Comparison of ENCODE assay signal across 20 cellular contexts in the genomic region with DNA sequence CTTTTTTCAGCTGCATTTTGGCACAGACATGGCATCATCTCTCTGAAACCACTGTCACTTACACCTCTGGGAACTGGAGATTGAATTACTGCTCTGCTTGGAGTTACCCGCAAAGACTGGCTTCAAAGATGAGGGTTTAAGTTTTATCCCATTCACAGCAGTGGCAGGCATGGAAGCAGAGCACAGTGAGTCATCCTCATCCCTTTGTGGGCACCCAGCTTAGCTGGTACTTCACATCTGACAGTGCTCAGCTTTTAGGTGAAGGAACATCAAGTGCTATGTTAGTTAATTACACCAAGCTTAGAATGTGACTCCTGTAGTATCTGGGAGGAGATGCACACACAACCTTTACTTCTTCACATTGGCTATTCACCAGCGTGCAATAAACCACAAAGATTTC. TPM values are rescaled to one million over a fixed set of nuclear protein-coding genes. Genes with fewer than 3 reads are reported as not detected.
DNase-seq lines count a peak whose midpoint lies in the region; ATAC-seq and TF ChIP-seq lines count a peak whose summit lies in the region.
"Had no signal": no experiment of that assay in that cellular context is flagged by ENCODE, and none has a peak within 500 bp of the region (broad histone marks: within the 10 kb centered on the region; RNA-seq: fewer than 3 reads in every experiment).

No MANE protein-coding gene starts in this region.

- H3K27ac ChIP-seq in endodermal cell (ENCODE audit: low read depth, low read length) (no peak overlapping the region), gastroesophageal sphincter (no peak overlapping the region)
- H3K27ac ChIP-seq: neutrophil, VCaP had no signal

- H3K9me3 Mint-ChIP-seq in endodermal cell: no peaks in the 10 kb centered on the region
- H3K9me3 Mint-ChIP-seq: activated CD4-positive, alpha-beta memory T cell treated with anti-CD3 and anti-CD28 coated beads for 36 hours; activated T-cell treated with anti-CD3 and anti-CD28 coated beads, Interleukin-2, amount 50 U/mL, for 72 hours; T-cell had no signal

- no peak overlapping the region for H3K27ac Mint-ChIP-seq in endodermal cell
- H3K27ac Mint-ChIP-seq: activated CD4-positive, alpha-beta memory T cell treated with anti-CD3 and anti-CD28 coated beads for 36 hours; activated naive CD8-positive, alpha-beta T cell; activated T-cell treated with anti-CD3 and anti-CD28 coated beads, Interleukin-2, amount 50 U/mL, for 72 hours; T-cell had no signal

- no peaks in the 10 kb centered on the region for H3K27me3 Mint-ChIP-seq in endodermal cell (ENCODE audit: insufficient read depth)

- WGBS in endodermal cell (ENCODE audit: insufficient coverage in 1 of 2, insufficient read length in 1 of 2), 2 experiments: 87 to 97% methylated on average over 2 of the region's 2 CpGs
- WGBS in gastroesophageal sphincter (ENCODE audit: low coverage in 1 of 2), 2 donors: 84 to 100% methylated on average over 2 of the region's 2 CpGs

- H3K9me3 ChIP-seq in endodermal cell (ENCODE audit: control insufficient read depth, low read length) (no peaks in the 10 kb centered on the region), gastroesophageal sphincter (no peaks in the 10 kb centered on the region)
- H3K9me3 ChIP-seq: neutrophil, sigmoid colon had no signal

- DNase-seq in EH (ENCODE audit: low read depth): peak; percentile 37
- DNase-seq in NCI-H226: peak; percentile 29
- DNase-seq in endodermal cell: peak; percentile 48
- peak; percentile 3 for DNase-seq in occipital lobe (lab: John Stamatoyannopoulos, UW)
- DNase-seq in NCI-H2227 (lab: John Stamatoyannopoulos, UW; ENCODE audit: unreplicated experiment): no peak
- DNase-seq in putamen (ENCODE audit: low spot score): no peak
- DNase-seq: activated CD4-positive, alpha-beta memory T cell treated with anti-CD3 and anti-CD28 coated beads for 36 hours; activated T-cell treated with anti-CD3 and anti-CD28 coated beads, Interleukin-2, amount 50 U/mL, for 72 hours; left cardiac atrium; NCI-H1105; NCI-H2171; sigmoid colon; stimulated activated CD4-positive, alpha-beta T cell treated with anti-CD3 and anti-CD28 coated beads, Interleukin-1b, Interleukin-23, amount 100 ng/mL, for 48 hours; T-cell had no signal

- no peaks in the 10 kb centered on the region for H3K36me3 Mint-ChIP-seq in endodermal cell (ENCODE audit: low read depth)
- H3K36me3 Mint-ChIP-seq: activated CD4-positive, alpha-beta memory T cell treated with anti-CD3 and anti-CD28 coated beads for 36 hours; activated naive CD8-positive, alpha-beta T cell; T-cell had no signal

- no peak for TF ChIP-seq EP300 in gastroesophageal sphincter (IDR thresholded peaks at IDR 0.05)

- H3K4me3 ChIP-seq in endodermal cell (ENCODE audit: low read length) (no peak overlapping the region), gastroesophageal sphincter (no peak overlapping the region)
- H3K4me3 ChIP-seq: sigmoid colon had no signal

- peaks cover 16% of the 10 kb centered on the region for H3K4me1 Mint-ChIP-seq in endodermal cell
- H3K4me1 Mint-ChIP-seq: T-cell had no signal

- no peaks in the 10 kb centered on the region for H3K4me1 ChIP-seq in endodermal cell (ENCODE audit: control insufficient read depth, insufficient read depth, low read length)
- H3K4me1 ChIP-seq in gastroesophageal sphincter: no peaks in the 10 kb centered on the region

- H3K36me3 ChIP-seq in endodermal cell (ENCODE audit: control insufficient read depth, insufficient read depth, low read length): no peaks in the 10 kb centered on the region
- no peaks in the 10 kb centered on the region for H3K36me3 ChIP-seq in gastroesophageal sphincter
- H3K36me3 ChIP-seq: neutrophil, sigmoid colon had no signal

- no peak for TF ChIP-seq CTCF in endodermal cell (conservative IDR thresholded peaks at IDR 0.05)
- no peak for TF ChIP-seq CTCF in gastroesophageal sphincter (IDR thresholded peaks at IDR 0.05)

- no peak for TF ChIP-seq POLR2A in gastroesophageal sphincter (IDR thresholded peaks at IDR 0.05)

- H3K27me3 ChIP-seq in endodermal cell (ENCODE audit: control insufficient read depth, insufficient read depth, low read length, poor library complexity, severe bottlenecking) (no peaks in the 10 kb centered on the region), gastroesophageal sphincter (no peaks in the 10 kb centered on the region)
- H3K27me3 ChIP-seq: neutrophil, sigmoid colon had no signal

- H3K9ac ChIP-seq in endodermal cell (ENCODE audit: extremely low read depth, low read length, poor library complexity, severe bottlenecking): no peak overlapping the region

- no peak overlapping the region for H3K4me3 Mint-ChIP-seq in endodermal cell
- H3K4me3 Mint-ChIP-seq: activated CD4-positive, alpha-beta memory T cell treated with anti-CD3 and anti-CD28 coated beads for 36 hours; activated naive CD8-positive, alpha-beta T cell; activated T-cell treated with anti-CD3 and anti-CD28 coated beads, Interleukin-2, amount 50 U/mL, for 72 hours; T-cell had no signal

- ATAC-seq in gastroesophageal sphincter (no peak), HG02610 (IDR thresholded peaks at IDR 0.05; ENCODE audit: unreplicated experiment) (no peak)
- ATAC-seq: activated T-cell treated with anti-CD3 and anti-CD28 coated beads, Interleukin-2, amount 50 U/mL, for 72 hours; left cardiac atrium; T-cell had no signal

RNA-seq across cellular contexts. Expression of a gene that starts 24.8 kb away (rescaled TPM):
- total RNA-seq in endodermal cell: 1 to 10 TPM; 3.5 to 4.6 TPM
- polyA plus RNA-seq in endodermal cell (2013, experiment 1 of 2): 1.8 TPM
- 1.2 TPM for polyA plus RNA-seq in endodermal cell (2013, experiment 2 of 2)
- 1.4 TPM for total RNA-seq in occipital lobe
- 100 to 1,000 TPM in 1 of 4 donors, 10 to 100 TPM in 3; 49.2 to 118 (median 83.9) TPM for total RNA-seq in gastroesophageal sphincter
- total RNA-seq: activated CD4-positive, alpha-beta memory T cell treated with anti-CD3 and anti-CD28 coated beads for 36 hours; activated T-cell treated with anti-CD3 and anti-CD28 coated beads, Interleukin-2, amount 50 U/mL, for 72 hours; RPMI7951 had no signal

Comparison
In these comparisons a context has a peak if more than half of its experiments do, and no peak if none do; other contexts are left out.
1. DNase-seq: peak in EH (single experiment), NCI-H226 (single experiment), endodermal cell (single experiment) and occipital lobe (single experiment); none in NCI-H2227 (single experiment) and putamen (single experiment).
2. RNA of a gene that starts 24.8 kb away (total RNA-seq): 49.2 to 118 TPM in gastroesophageal sphincter; 3.5 to 4.6 TPM in endodermal cell and 1.4 TPM in occipital lobe (single experiment); every median in the first group is over 4 times any median in the second.